15 cellular contexts compared by ENCODE assay signal in genomic region chr6:32131439-32131948, GRCh38. TPM values are rescaled to one million over a fixed set of nuclear protein-coding genes. Genes with fewer than 3 reads are reported as not detected.
A peak's percentile ranks its signal among the peaks of the same experiment; 100 is the strongest.
DNase-seq lines count a peak whose midpoint lies in the region; ATAC-seq and TF ChIP-seq lines count a peak whose summit lies in the region.
"Had no signal": no experiment of that assay in that cellular context is flagged by ENCODE, and none has a peak within 500 bp of the region (broad histone marks: within the 10 kb centered on the region; RNA-seq: fewer than 3 reads in every experiment).

No MANE protein-coding gene starts in this region.

- no peaks in the 10 kb centered on the region for H3K9me3 ChIP-seq in CD8-positive, alpha-beta memory T cell (ENCODE audit: low read length)
- H3K9me3 ChIP-seq: left ventricle myocardium inferior, spleen, tibial nerve had no signal

- H3K36me3 Mint-ChIP-seq in CD8-positive, alpha-beta memory T cell, result peaks cover 0 to 20% (median 3%) of the 10 kb centered on the region in 3 donors
- H3K36me3 Mint-ChIP-seq in brain (peaks cover 5% of the 10 kb centered on the region), neural crest cell (ENCODE audit: low read depth) (no peaks in the 10 kb centered on the region)

- H3K4me1 Mint-ChIP-seq in CD8-positive, alpha-beta memory T cell, result peaks cover 36 to 39% (median 37%) of the 10 kb centered on the region in 3 donors
- H3K4me1 Mint-ChIP-seq in brain (peaks cover 45% of the 10 kb centered on the region), neural crest cell (peaks cover 38% of the 10 kb centered on the region)

- TF ChIP-seq CTCF in brain (conservative IDR thresholded peaks at IDR 0.05) (no peak), neural crest cell (conservative IDR thresholded peaks at IDR 0.05) (no peak)

- CTCF ChIA-PET in CD8-positive, alpha-beta memory T cell (lab: Charles Lee), result interaction anchor here (3.1 kb wide), 1 partner anchor 64 kb away, joined by 18 read pairs; no protein-coding TSS in a partner anchor

- H3K27me3 ChIP-seq in CD8-positive, alpha-beta memory T cell (ENCODE audit: insufficient read depth, low read length, poor library complexity, severe bottlenecking), result no peaks in the 10 kb centered on the region
- H3K27me3 ChIP-seq: spleen, tibial nerve had no signal

- ATAC-seq in GM21825 (IDR thresholded peaks at IDR 0.05; ENCODE audit: unreplicated experiment), result no peak
- ATAC-seq in HG03460 (IDR thresholded peaks at IDR 0.05; ENCODE audit: unreplicated experiment), result no peak
- ATAC-seq: activated T-cell treated with anti-CD3 and anti-CD28 coated beads, Interleukin-2, amount 50 U/mL, for 72 hours had no signal

- peaks cover 6 to 11% of the 10 kb centered on the region in 2 donors for H3K27me3 Mint-ChIP-seq in CD8-positive, alpha-beta memory T cell
- H3K27me3 Mint-ChIP-seq in brain (peaks cover 22% of the 10 kb centered on the region), neural crest cell (ENCODE audit: low read depth) (peaks cover 6% of the 10 kb centered on the region)

- POLR2A ChIA-PET in CD8-positive, alpha-beta memory T cell (lab: Charles Lee), result interaction anchor here (0.6 kb wide), 1 partner anchor 12 kb away, joined by 6 read pairs; no protein-coding TSS in a partner anchor

- peaks cover 28% of the 10 kb centered on the region for H3K4me1 ChIP-seq in CD8-positive, alpha-beta memory T cell (ENCODE audit: insufficient read depth, low read length)

- H3K4me3 Mint-ChIP-seq in CD8-positive, alpha-beta memory T cell, result peak overlapping the region in 6 of 7 donors; percentile 28 to 74 (median 56)
- H3K4me3 Mint-ChIP-seq in brain, result peak overlapping the region; percentile 38 to 73 (median 70)
- H3K4me3 Mint-ChIP-seq in neural crest cell, result peak overlapping the region; percentile 76

- H3K27ac Mint-ChIP-seq in CD8-positive, alpha-beta memory T cell, result peak overlapping the region in 1 of 8 donors; percentile 47
- H3K27ac Mint-ChIP-seq in brain (peak overlapping the region in 2 of 5 experiments; percentile 23 to 56), neural crest cell (ENCODE audit: unreplicated experiment) (no peak overlapping the region)
- H3K27ac Mint-ChIP-seq: activated T-cell treated with anti-CD3 and anti-CD28 coated beads, Interleukin-2, amount 50 U/mL, for 72 hours had no signal

- H3K9me3 Mint-ChIP-seq in CD8-positive, alpha-beta memory T cell, result no peaks in the 10 kb centered on the region
- H3K9me3 Mint-ChIP-seq in brain (peaks cover 0 to 3% (median 0%) of the 10 kb centered on the region in 5 experiments), neural crest cell (peaks cover 2% of the 10 kb centered on the region)

- peak overlapping the region; percentile 17 for H3K27ac ChIP-seq in CD8-positive, alpha-beta memory T cell (ENCODE audit: low read depth, low read length)
- H3K27ac ChIP-seq: tibial nerve had no signal

- no peak overlapping the region for H3K4me3 ChIP-seq in CD8-positive, alpha-beta memory T cell (ENCODE audit: low read length)

- DNase-seq in CD8-positive, alpha-beta memory T cell, result no peak
- DNase-seq in OCI-M2 (lab: John Stamatoyannopoulos, UW; ENCODE audit: unreplicated experiment), result peak; percentile 95
- DNase-seq in neural crest cell (ENCODE audit: low read depth, low spot score), result no peak
- no peak for DNase-seq in DMS53 (lab: John Stamatoyannopoulos, UW)
- DNase-seq: activated T-cell treated with anti-CD3 and anti-CD28 coated beads, Interleukin-2, amount 50 U/mL, for 72 hours; anterior cingulate cortex; C1 segment of cervical spinal cord; left ventricle myocardium inferior; NCI-H2029; SHP77 treated with DMSO at 0.1 percent for 48 hours; spleen had no signal

- peaks cover 5% of the 10 kb centered on the region for H3K36me3 ChIP-seq in CD8-positive, alpha-beta memory T cell (ENCODE audit: insufficient read depth, low read length)

RNA-seq across cellular contexts. Expression of gene FKBPL, which starts 1.4 kb away (rescaled TPM):
- total RNA-seq in CD8-positive, alpha-beta memory T cell, result 1 to 10 TPM; 6.8 to 8.1 TPM
- 2.3 TPM for polyA plus RNA-seq in CD8-positive, alpha-beta memory T cell
- polyA plus RNA-seq in brain (ENCODE audit: insufficient read depth, low read depth, low replicate concordance), result 17.5 TPM
- 12.4 and 13.0 TPM in 2 replicates for total RNA-seq in neural crest cell

RNA-seq across cellular contexts. Expression of gene ATF6B, which starts 3.4 kb away (rescaled TPM):
- total RNA-seq in CD8-positive, alpha-beta memory T cell, result 10 to 100 TPM; 72.5 to 74.4 TPM
- polyA plus RNA-seq in CD8-positive, alpha-beta memory T cell, result 20.7 TPM
- 89.2 TPM for polyA plus RNA-seq in brain (ENCODE audit: insufficient read depth, low read depth, low replicate concordance)
- 83.6 and 87.1 TPM in 2 replicates for total RNA-seq in neural crest cell

RNA-seq across cellular contexts. Expression of gene PRRT1, which starts 20.2 kb away (rescaled TPM):
- under 1 TPM; 0.35 to 0.55 TPM for total RNA-seq in CD8-positive, alpha-beta memory T cell
- 0.72 TPM for polyA plus RNA-seq in CD8-positive, alpha-beta memory T cell
- 48.8 TPM for polyA plus RNA-seq in brain (ENCODE audit: insufficient read depth, low read depth, low replicate concordance)
- total RNA-seq in neural crest cell, result 3.1 and 4.1 TPM in 2 replicates

RNA-seq across cellular contexts. Expression of gene TNXB, which starts 22.4 kb away (rescaled TPM):
- 1 to 10 TPM; 2.5 to 4.9 TPM for total RNA-seq in CD8-positive, alpha-beta memory T cell
- not detected for polyA plus RNA-seq in CD8-positive, alpha-beta memory T cell
- polyA plus RNA-seq in brain (ENCODE audit: insufficient read depth, low read depth, low replicate concordance), result 6.8 TPM
- total RNA-seq in neural crest cell, result 4.6 and 6.6 TPM in 2 replicates

RNA-seq across cellular contexts. Expression of gene PPT2, which starts 22.4 kb away (rescaled TPM):
- total RNA-seq in CD8-positive, alpha-beta memory T cell, result 10 to 100 TPM; 18.8 to 19.0 TPM
- polyA plus RNA-seq in CD8-positive, alpha-beta memory T cell, result 10.0 TPM
- polyA plus RNA-seq in brain (ENCODE audit: insufficient read depth, low read depth, low replicate concordance), result 19.1 TPM
- total RNA-seq in neural crest cell, result 60.9 and 62.3 TPM in 2 replicates
